8 cellular contexts compared by ENCODE assay signal in genomic region chr16:30353438-30354129, GRCh38. TPM values are rescaled to one million over a fixed set of nuclear protein-coding genes. Genes with fewer than 3 reads are reported as not detected.
DNase-seq lines count a peak whose midpoint lies in the region; ATAC-seq and TF ChIP-seq lines count a peak whose summit lies in the region.

No MANE protein-coding gene starts in this region.

- H3K27me3 ChIP-seq in GM23248 (replicated peaks; ENCODE audit: insufficient read depth), result no peaks in the 10 kb centered on the region

- H3K4me2 ChIP-seq in GM23248 (ENCODE audit: unreplicated experiment), result peak overlapping the region; percentile 99

- H3K9me3 ChIP-seq in GM23248 (ENCODE audit: low read depth) (no peaks in the 10 kb centered on the region), SK-N-MC (ENCODE audit: low read depth, low read length) (no peaks in the 10 kb centered on the region)

- peaks cover 13% of the 10 kb centered on the region; the same call in 1 of the 2 replicates for H3K36me3 ChIP-seq in GM23248 (ENCODE audit: low read depth)
- peaks cover 41% of the 10 kb centered on the region; the same call in 1 of the 2 replicates for H3K36me3 ChIP-seq in SK-N-MC (ENCODE audit: insufficient read depth, low read length)

- no peaks in the 10 kb centered on the region for H4K20me1 ChIP-seq in GM23248 (ENCODE audit: insufficient read depth)

- in situ Hi-C loops in GM23248 (cut with MboI), result no loop called here

- H3K79me2 ChIP-seq in GM23248 (ENCODE audit: insufficient read depth), result peaks cover 34% of the 10 kb centered on the region

- no peak for TF ChIP-seq CTCF in fibroblast of mammary gland (conservative IDR thresholded peaks at IDR 0.05; ENCODE audit: control insufficient read depth, insufficient read depth, low read depth, low read length)

- H3K4me1 ChIP-seq in GM23248 (ENCODE audit: insufficient read depth), result peaks cover 28% of the 10 kb centered on the region

- no peak overlapping the region for H2AFZ ChIP-seq in GM23248

- H3K9ac ChIP-seq in GM23248 (peak overlapping the region; percentile 94), SK-N-MC (ENCODE audit: insufficient read length) (peak overlapping the region; percentile 95)

- no peak for ATAC-seq in HG02840 (IDR thresholded peaks at IDR 0.05; ENCODE audit: low FRiP score, unreplicated experiment)

- WGBS in GM23248 (ENCODE audit: low coverage in 1 of 2, low lambda C conversion rate in 2 of 2, missing lambda C conversion rate in 2 of 2), 2 experiments, result 88% methylated on average over 22 of the region's 23 CpGs

- DNase-seq in GM23248 (no peak), SK-N-MC (ENCODE audit: low read depth, low spot score) (no peak), fibroblast of mammary gland (ENCODE audit: low read depth) (no peak), skeletal muscle cell (ENCODE audit: low read depth) (no peak), kidney glomerular epithelial cell (lab: John Stamatoyannopoulos, UW) (no peak), pons (ENCODE audit: low spot score) (no peak), HUDEP-2 (lab: John Stamatoyannopoulos, UW; ENCODE audit: unreplicated experiment in 76 of 76) (no peak)

- H3K27ac ChIP-seq in GM23248, result 0 out of 2 replicates have a peak overlapping the region, but pooled peaks have one; percentile 98
- H3K27ac ChIP-seq in SK-N-MC, result no peak overlapping the region

- H3K4me3 ChIP-seq in GM23248 (peak overlapping the region; percentile 89), SK-N-MC (peak overlapping the region; percentile 93), fibroblast of mammary gland (ENCODE audit: control insufficient read depth, low read depth, low read length) (peak overlapping the region; percentile 94), skeletal muscle cell (ENCODE audit: low read depth, low read length) (peak overlapping the region; percentile 82)

- H3K9me2 ChIP-seq in GM23248 (ENCODE audit: insufficient read depth), result no peaks in the 10 kb centered on the region

- peaks cover 32% of the 10 kb centered on the region for H3F3A ChIP-seq in GM23248 (ENCODE audit: insufficient read depth)

RNA-seq across cellular contexts. Expression of gene CD2BP2, which starts 1.5 kb away (rescaled TPM):
- total RNA-seq in GM23248 (2014; rRNA removed; shearing (Covaris generic)), result 38.5 and 42.9 TPM in 2 replicates
- polyA plus RNA-seq in GM23248 (2016; fragmentation: Nextera tagmentation; extraction: Ambion mirVana), result 50.0 and 53.4 TPM in 2 replicates

RNA-seq across cellular contexts. Expression of gene TBC1D10B, which starts 16.7 kb away (rescaled TPM):
- 41.2 and 43.9 TPM in 2 replicates for total RNA-seq in GM23248 (2014; rRNA removed; shearing (Covaris generic))
- polyA plus RNA-seq in GM23248 (2016; fragmentation: Nextera tagmentation; extraction: Ambion mirVana), result 10.3 and 12.2 TPM in 2 replicates

RNA-seq across cellular contexts. Expression of gene MYL11, which starts 21.0 kb away (rescaled TPM):
- not detected in 2 replicates for total RNA-seq in GM23248 (2014; rRNA removed; shearing (Covaris generic))
- polyA plus RNA-seq in GM23248 (2016; fragmentation: Nextera tagmentation; extraction: Ambion mirVana), result 1.5 and 2.1 TPM in 2 replicates

RNA-seq across cellular contexts. Expression of gene SEPTIN1, which starts 28.8 kb away (rescaled TPM):
- not detected in 2 replicates for total RNA-seq in GM23248 (2014; rRNA removed; shearing (Covaris generic))
- polyA plus RNA-seq in GM23248 (2016; fragmentation: Nextera tagmentation; extraction: Ambion mirVana), result 1.7 and 1.9 TPM in 2 replicates

RNA-seq across cellular contexts. Expression of gene ZNF48, which starts 41.6 kb away (rescaled TPM):
- 6.3 and 16.2 TPM in 2 replicates for total RNA-seq in GM23248 (2014; rRNA removed; shearing (Covaris generic))
- 0.65 and 0.81 TPM in 2 replicates for polyA plus RNA-seq in GM23248 (2016; fragmentation: Nextera tagmentation; extraction: Ambion mirVana)
